In genomic region chr2:114111329-114111728, GRCh38 we compare ENCODE assay signal across 11 cellular contexts.
"Had no signal": no experiment of that assay in that cellular context is flagged by ENCODE, and none has a peak within 500 bp of the region (broad histone marks: within the 10 kb centered on the region; RNA-seq: fewer than 3 reads in every experiment).

No MANE protein-coding gene starts in this region.

- H3K4me2 ChIP-seq: GM23338 had no signal

- FAIRE-seq: H1, H54 had no signal

- H3K36me3 ChIP-seq: HAP-1 had no signal

- H2AFZ ChIP-seq: GM23248 had no signal

- H3K9me3 ChIP-seq: HAP-1 had no signal

- ATAC-seq: GM23338, HCT116 had no signal

- H3K27ac ChIP-seq: GM23248 had no signal

- DNase-seq: GM23248, GOT3, H7, H9, HCEC 1CT, HFFc6 had no signal

- H3K4me3 ChIP-seq: GM23248, GM23338, HAP-1 had no signal

- H3K4me1 ChIP-seq: HAP-1 had no signal

- H3K9ac ChIP-seq: GM23248 had no signal
